Comparison of ENCODE assay signal across 2 cellular contexts in genomic region chr1:15485534-15486091, GRCh38.
TF ChIP-seq lines count a peak whose summit lies in the region.

No MANE protein-coding gene starts in this region.

TF ChIP-seq in GM12891, 5 proteins besides CTCF, POLR2A, EP300 and RAD21:
- TF ChIP-seq PAX5 (IDR thresholded peaks at IDR 0.05; ENCODE audit: insufficient read depth, low read length, severe bottlenecking) = no peak
- peak; percentile 35 for TF ChIP-seq SPI1 (IDR thresholded peaks at IDR 0.05; ENCODE audit: low read depth, low read length)
TF ChIP-seq in GM12891: peak in this region for 1.

TF ChIP-seq in GM12878, 131 proteins besides CTCF, POLR2A, EP300 and RAD21:
- TF ChIP-seq PAX5 (IDR thresholded peaks at IDR 0.05; ENCODE audit: borderline replicate concordance, low read depth, low read length) = no peak
- no peak for TF ChIP-seq RELA (IDR thresholded peaks at IDR 0.05; ENCODE audit: borderline replicate concordance, partially characterized antibody)
- no peak for TF ChIP-seq NR2F1 (conservative IDR thresholded peaks at IDR 0.05)
- TF ChIP-seq MYC (IDR thresholded peaks at IDR 0.05; ENCODE audit: insufficient read depth, insufficient read length, insufficient replicate concordance, low read length, severe bottlenecking) = no peak
- no peak for TF ChIP-seq FOXM1 (IDR thresholded peaks at IDR 0.05; ENCODE audit: low read depth, low read length)
- TF ChIP-seq USF2 (IDR thresholded peaks at IDR 0.05; ENCODE audit: borderline replicate concordance, low read depth, low read length) = no peak
- no peak for TF ChIP-seq GABPA (IDR thresholded peaks at IDR 0.05; ENCODE audit: low read depth)
- TF ChIP-seq SMARCA5 (IDR thresholded peaks at IDR 0.05) = no peak
- no peak for TF ChIP-seq NR2C2 (IDR thresholded peaks at IDR 0.05; ENCODE audit: borderline replicate concordance, control insufficient read depth, insufficient read length, low read depth)
- TF ChIP-seq WRNIP1 (IDR thresholded peaks at IDR 0.05; ENCODE audit: borderline replicate concordance, low read depth, low read length) = no peak
- no peak for TF ChIP-seq ZBED1 (IDR thresholded peaks at IDR 0.05; ENCODE audit: borderline replicate concordance)
- TF ChIP-seq, protein P1, sequence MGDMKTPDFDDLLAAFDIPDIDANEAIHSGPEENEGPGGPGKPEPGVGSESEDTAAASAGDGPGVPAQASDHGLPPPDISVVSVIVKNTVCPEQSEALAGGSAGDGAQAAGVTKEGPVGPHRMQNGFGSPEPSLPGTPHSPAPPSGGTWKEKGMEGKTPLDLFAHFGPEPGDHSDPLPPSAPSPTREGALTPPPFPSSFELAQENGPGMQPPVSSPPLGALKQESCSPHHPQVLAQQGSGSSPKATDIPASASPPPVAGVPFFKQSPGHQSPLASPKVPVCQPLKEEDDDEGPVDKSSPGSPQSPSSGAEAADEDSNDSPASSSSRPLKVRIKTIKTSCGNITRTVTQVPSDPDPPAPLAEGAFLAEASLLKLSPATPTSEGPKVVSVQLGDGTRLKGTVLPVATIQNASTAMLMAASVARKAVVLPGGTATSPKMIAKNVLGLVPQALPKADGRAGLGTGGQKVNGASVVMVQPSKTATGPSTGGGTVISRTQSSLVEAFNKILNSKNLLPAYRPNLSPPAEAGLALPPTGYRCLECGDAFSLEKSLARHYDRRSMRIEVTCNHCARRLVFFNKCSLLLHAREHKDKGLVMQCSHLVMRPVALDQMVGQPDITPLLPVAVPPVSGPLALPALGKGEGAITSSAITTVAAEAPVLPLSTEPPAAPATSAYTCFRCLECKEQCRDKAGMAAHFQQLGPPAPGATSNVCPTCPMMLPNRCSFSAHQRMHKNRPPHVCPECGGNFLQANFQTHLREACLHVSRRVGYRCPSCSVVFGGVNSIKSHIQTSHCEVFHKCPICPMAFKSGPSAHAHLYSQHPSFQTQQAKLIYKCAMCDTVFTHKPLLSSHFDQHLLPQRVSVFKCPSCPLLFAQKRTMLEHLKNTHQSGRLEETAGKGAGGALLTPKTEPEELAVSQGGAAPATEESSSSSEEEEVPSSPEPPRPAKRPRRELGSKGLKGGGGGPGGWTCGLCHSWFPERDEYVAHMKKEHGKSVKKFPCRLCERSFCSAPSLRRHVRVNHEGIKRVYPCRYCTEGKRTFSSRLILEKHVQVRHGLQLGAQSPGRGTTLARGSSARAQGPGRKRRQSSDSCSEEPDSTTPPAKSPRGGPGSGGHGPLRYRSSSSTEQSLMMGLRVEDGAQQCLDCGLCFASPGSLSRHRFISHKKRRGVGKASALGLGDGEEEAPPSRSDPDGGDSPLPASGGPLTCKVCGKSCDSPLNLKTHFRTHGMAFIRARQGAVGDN (IDR thresholded peaks at IDR 0.05) = no peak
- no peak for TF ChIP-seq ZNF274 (IDR thresholded peaks at IDR 0.05; ENCODE audit: insufficient read depth, insufficient read length)
- no peak for TF ChIP-seq ZNF384 (IDR thresholded peaks at IDR 0.05; ENCODE audit: borderline replicate concordance, low read depth, low read length)
- peak; percentile 64; the same call in 1 of the 2 replicates for TF ChIP-seq SPI1 (IDR thresholded peaks at IDR 0.05; ENCODE audit: borderline replicate concordance, insufficient read depth, low read depth, low read length)
- TF ChIP-seq IKZF1 (conservative IDR thresholded peaks at IDR 0.05) = 0 out of 2 replicates have a peak, but pooled peaks have one; percentile 22
- TF ChIP-seq ZSCAN29 (IDR thresholded peaks at IDR 0.05) = no peak
- TF ChIP-seq SREBF1 (IDR thresholded peaks at IDR 0.05; ENCODE audit: low read length) = no peak
- TF ChIP-seq TAF1 (IDR thresholded peaks at IDR 0.05; ENCODE audit: borderline replicate concordance, low read depth, low read length) = no peak
- no peak for TF ChIP-seq ZZZ3 (IDR thresholded peaks at IDR 0.05; ENCODE audit: control insufficient read depth, insufficient read length, low read depth)
- no peak for TF ChIP-seq KDM1A (IDR thresholded peaks at IDR 0.05; ENCODE audit: borderline replicate concordance)
- no peak for TF ChIP-seq ZBTB11 (CRISPR knock-in tag; IDR thresholded peaks at IDR 0.05)
- TF ChIP-seq YY1 (IDR thresholded peaks at IDR 0.05; ENCODE audit: low read depth, low read length) = 0 out of 2 replicates have a peak, but pooled peaks have one; percentile 45
- TF ChIP-seq PML (IDR thresholded peaks at IDR 0.05; ENCODE audit: low read length) = no peak
- no peak for TF ChIP-seq RBBP5 (conservative IDR thresholded peaks at IDR 0.05)
